In genomic region chr20:64055893-64056638, GRCh38 we compare ENCODE assay signal across 8 cellular contexts. TPM values are rescaled to one million over a fixed set of nuclear protein-coding genes. Genes with fewer than 3 reads are reported as not detected.
DNase-seq lines count a peak whose midpoint lies in the region; ATAC-seq and TF ChIP-seq lines count a peak whose summit lies in the region.
"Had no signal": no experiment of that assay in that cellular context is flagged by ENCODE, and none has a peak within 500 bp of the region (broad histone marks: within the 10 kb centered on the region; RNA-seq: fewer than 3 reads in every experiment).

No MANE protein-coding gene starts in this region.

- H3K4me2 ChIP-seq in PC-3 (ENCODE audit: low read length): no peak overlapping the region

- CTCF ChIA-PET in PC-3 (lab: Charles Lee): no interaction called here

- H3K9ac ChIP-seq in PC-3 (ENCODE audit: low read length): no peak overlapping the region

- TF ChIP-seq EP300 in upper lobe of left lung (IDR thresholded peaks at IDR 0.05): peak in 1 of 4 donors; percentile 68

- ATAC-seq in PC-3 (no peak), left ventricle myocardium superior (peak; percentile 39), upper lobe of left lung (ENCODE audit: low FRiP score in 2 of 2) (peak in 1 of 2 donors; percentile 3), HG03045 (IDR thresholded peaks at IDR 0.05; ENCODE audit: unreplicated experiment) (no peak)

- no peak overlapping the region for H2AFZ ChIP-seq in PC-3 (ENCODE audit: low read length)

- H3F3A ChIP-seq in PC-3 (ENCODE audit: low read length, unreplicated experiment): no peaks in the 10 kb centered on the region

- H3K4me1 ChIP-seq in PC-3 (ENCODE audit: insufficient read depth, low read length) (peaks cover 10% of the 10 kb centered on the region), upper lobe of left lung (peaks cover 35 to 65% (median 51%) of the 10 kb centered on the region in 4 donors)

- no peaks in the 10 kb centered on the region for H4K20me1 ChIP-seq in PC-3 (ENCODE audit: low read length)

- POLR2A ChIA-PET in PC-3 (lab: Charles Lee; ENCODE audit: unreplicated experiment): no interaction called here

- H3K27ac ChIP-seq in PC-3 (ENCODE audit: low read length): no peak overlapping the region
- H3K27ac ChIP-seq in upper lobe of left lung: peak overlapping the region; percentile 85 to 93 (median 90)
- H3K27ac ChIP-seq: cardiac muscle cell had no signal

- H3K9me3 ChIP-seq in PC-3 (ENCODE audit: low read length) (no peaks in the 10 kb centered on the region), upper lobe of left lung (no peaks in the 10 kb centered on the region)

- H3K79me2 ChIP-seq in PC-3 (ENCODE audit: low read length): no peaks in the 10 kb centered on the region

- no peak for TF ChIP-seq POLR2A in upper lobe of left lung (IDR thresholded peaks at IDR 0.05)

- H3K4me3 ChIP-seq in PC-3 (ENCODE audit: low read length) (no peak overlapping the region), upper lobe of left lung (peak overlapping the region in 1 of 4 donors; percentile 11)
- H3K4me3 ChIP-seq: cardiac muscle cell had no signal

- BruUV-seq in PC-3 (replicated peaks; lab: Mats Ljungman, UMichigan): no TSS peak

- H3K9me2 ChIP-seq in PC-3 (replicated peaks; ENCODE audit: low read length): no peaks in the 10 kb centered on the region

- 20 to 46% methylated on average over 1 to 18 of the region's 22 CpGs for WGBS in upper lobe of left lung, 2 donors

- H3K27me3 ChIP-seq in PC-3 (ENCODE audit: low read length): no peaks in the 10 kb centered on the region
- H3K27me3 ChIP-seq in upper lobe of left lung: peaks cover 0 to 6% (median 0%) of the 10 kb centered on the region in 4 donors

- intact Hi-C loops in PC-3 (cut with micrococcal nuclease): no loop called here
- intact Hi-C loops in left ventricle myocardium superior (cut with micrococcal nuclease): no loop called here

- H3K36me3 ChIP-seq in PC-3 (ENCODE audit: low read depth, low read length) (no peaks in the 10 kb centered on the region), upper lobe of left lung (no peaks in the 10 kb centered on the region)
- H3K36me3 ChIP-seq: cardiac muscle cell had no signal

- DNase-seq in PC-3 (peak; percentile 10), left ventricle myocardium superior (peak; percentile 76), upper lobe of left lung (peak in 1 of 2 donors; percentile 47)
- DNase-seq in stimulated activated CD4-positive, alpha-beta T cell treated with anti-CD3 and anti-CD28 coated beads, Interleukin-4, amount 100 ng/mL, for 4 hours: no peak
- DNase-seq: activated CD4-positive, alpha-beta T cell treated with anti-CD3 and anti-CD28 coated beads, Interleukin-2, amount 50 U/mL, for 4 hours had no signal

- TF ChIP-seq CTCF in PC-3 (conservative IDR thresholded peaks at IDR 0.05; ENCODE audit: low read depth, low read length) (no peak), upper lobe of left lung (IDR thresholded peaks at IDR 0.05) (peak in 4 of 6 experiments; percentile 8 to 40 (median 28))

RNA-seq across cellular contexts. Expression of gene SOX18, which starts 6.6 kb away (rescaled TPM):
- total RNA-seq in PC-3 (2014; rRNA removed) (1.1 and 1.5 TPM in 2 replicates), left ventricle myocardium superior (36.8 TPM), upper lobe of left lung (100 to 1,000 TPM in 1 of 6 donors, 10 to 100 TPM in 4, 1 to 10 TPM in 1; 6.3 to 138 (median 37.7) TPM)
- total RNA-seq: H1 had no signal

RNA-seq across cellular contexts. Expression of gene TCEA2, which starts 6.9 kb away (rescaled TPM):
- 19.1 and 23.4 TPM in 2 replicates for total RNA-seq in PC-3 (2014; rRNA removed)
- 35.6 TPM for total RNA-seq in left ventricle myocardium superior
- total RNA-seq in upper lobe of left lung: 10 to 100 TPM; 21.7 to 56.0 (median 28.4) TPM

RNA-seq across cellular contexts. Expression of gene C20orf204, which starts 20.1 kb away (rescaled TPM):
- total RNA-seq in PC-3 (2014; rRNA removed) (2.1 and 3.4 TPM in 2 replicates), left ventricle myocardium superior (0.35 TPM), upper lobe of left lung (1 to 10 TPM in 4 of 6 donors, under 1 TPM in 2; 0.44 to 2.3 (median 1.7) TPM)

RNA-seq across cellular contexts. Expression of gene RGS19, which starts 23.3 kb away (rescaled TPM):
- total RNA-seq in PC-3 (2014; rRNA removed) (43.2 and 54.3 TPM in 2 replicates), left ventricle myocardium superior (5.4 TPM), upper lobe of left lung (10 to 100 TPM; 21.5 to 70.8 (median 55.6) TPM)

RNA-seq across cellular contexts. Expression of gene OPRL1, which starts 23.8 kb away (rescaled TPM):
- total RNA-seq in PC-3 (2014; rRNA removed): 5.6 and 7.4 TPM in 2 replicates
- 0.27 TPM for total RNA-seq in left ventricle myocardium superior
- total RNA-seq in upper lobe of left lung: 1 to 10 TPM; 1.7 to 3.1 (median 2.6) TPM

Comparison
In these comparisons a context has a peak if more than half of its experiments do, and no peak if none do; other contexts are left out.
1. DNase-seq: peak in PC-3 (single experiment) and left ventricle myocardium superior (single experiment); none in stimulated activated CD4-positive, alpha-beta T cell treated with anti-CD3 and anti-CD28 coated beads, Interleukin-4, amount 100 ng/mL, for 4 hours (0 of 2).